37 cellular contexts compared by ENCODE assay signal in the genomic region with DNA sequence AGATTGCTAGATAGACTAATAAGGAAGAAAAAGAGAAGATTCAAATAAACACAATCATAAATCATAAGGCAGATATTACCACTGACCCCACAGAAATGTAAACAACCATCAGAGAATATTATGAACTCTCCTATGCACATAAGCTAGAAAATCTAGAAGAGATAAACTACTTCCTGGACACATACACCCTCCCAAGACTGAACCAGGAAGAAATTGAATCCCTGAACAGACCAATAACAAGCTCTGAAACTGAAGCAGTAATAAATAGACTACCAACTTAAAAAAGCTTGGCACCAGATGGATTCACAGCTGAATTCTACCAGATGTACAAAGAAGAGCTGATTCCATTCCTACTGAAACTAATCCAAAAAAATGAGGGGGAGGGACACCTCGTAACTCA.
"Had no signal": no experiment of that assay in that cellular context is flagged by ENCODE, and none has a peak within 500 bp of the region (broad histone marks: within the 10 kb centered on the region; RNA-seq: fewer than 3 reads in every experiment).

No MANE protein-coding gene starts in this region.

- H3K9me3 ChIP-seq: adrenal gland, body of pancreas had no signal

- H3K36me3 ChIP-seq: adrenal gland, brain microvascular endothelial cell, breast epithelium had no signal

- ATAC-seq: activated CD8-positive, alpha-beta T cell treated with anti-CD3 and anti-CD28 coated beads for 36 hours; activated naive CD4-positive, alpha-beta T cell treated with anti-CD3 and anti-CD28 coated beads, Interleukin-2, amount 50 U/mL, for 72 hours; activated T-cell treated with anti-CD3 and anti-CD28 coated beads, Interleukin-2, amount 50 U/mL, for 4 hours; activated T-cell treated with anti-CD3 and anti-CD28 coated beads, Interleukin-2, amount 50 U/mL, for 72 hours; activated T-helper 17 cell treated with anti-CD3 and anti-CD28 coated beads, Interleukin-2, amount 50 U/mL, for 72 hours; body of pancreas had no signal

- H3K4me3 ChIP-seq: adrenal gland, body of pancreas, breast epithelium had no signal

- H3K27ac Mint-ChIP-seq: activated B cell treated with CpG ODN at 0.5 μM for 24 hours; activated CD4-positive, alpha-beta memory T cell treated with anti-CD3 and anti-CD28 coated beads for 36 hours; activated CD4-positive, alpha-beta T cell treated with anti-CD3 and anti-CD28 coated beads, Interleukin-2, amount 10 ng/mL, durations not matched to agents 24 days and 14 days; activated CD8-positive, alpha-beta T cell treated with anti-CD3 and anti-CD28 coated beads for 36 hours; activated naive CD4-positive, alpha-beta T cell treated with anti-CD3 and anti-CD28 coated beads for 36 hours; activated naive CD4-positive, alpha-beta T cell treated with anti-CD3 and anti-CD28 coated beads, Interleukin-2, amount 50 U/mL, for 72 hours; activated naive CD8-positive, alpha-beta T cell treated with anti-CD3 and anti-CD28 coated beads, Interleukin-2, amount 10 ng/mL, durations not matched to agents 7 days and 5 days; activated T-cell treated with anti-CD3 and anti-CD28 coated beads, Interleukin-2, amount 50 U/mL, for 72 hours; activated T-helper 1 cell treated with anti-CD3 and anti-CD28 coated beads, Interleukin-12 subunit alpha, Interleukin-12 subunit beta, Interleukin-2, Interleukin-4 antibody, amounts not matched to agents 30 ng/mL and 10 ng/mL and 1 ng/mL, durations not matched to agents 14 hours and 24 hours and 36 hours; activated T-helper 17 cell treated with anti-CD3 and anti-CD28 coated beads, Interleukin-2, amount 50 U/mL, for 72 hours; T-helper 1 cell treated with Interleukin-12 subunit alpha and Interleukin-12 subunit beta and Interleukin-4 antibody, amounts not matched to agents 30 μg/mL and 1 μg/mL, for 36 hours; T-helper 2 cell treated with Interferon-gamma antibody and Interleukin-4, amounts not matched to agents 5 μg/mL and 100 μg/mL, for 36 hours had no signal

- FAIRE-seq: astrocyte, TTC549 had no signal

- H3K27me3 ChIP-seq: adrenal gland, body of pancreas, brain microvascular endothelial cell, breast epithelium had no signal

- H3K9me3 Mint-ChIP-seq: activated CD4-positive, alpha-beta memory T cell treated with anti-CD3 and anti-CD28 coated beads for 36 hours; activated CD4-positive, alpha-beta T cell treated with anti-CD3 and anti-CD28 coated beads, Interleukin-2, amount 10 ng/mL, durations not matched to agents 24 days and 14 days; activated CD8-positive, alpha-beta T cell treated with anti-CD3 and anti-CD28 coated beads for 36 hours; activated naive CD8-positive, alpha-beta T cell treated with anti-CD3 and anti-CD28 coated beads, Interleukin-2, amount 10 ng/mL, durations not matched to agents 7 days and 5 days; activated T-helper 1 cell treated with anti-CD3 and anti-CD28 coated beads, Interleukin-12 subunit alpha, Interleukin-12 subunit beta, Interleukin-2, Interleukin-4 antibody, amounts not matched to agents 30 ng/mL and 10 ng/mL and 1 ng/mL, durations not matched to agents 14 hours and 24 hours and 36 hours; T-helper 1 cell treated with Interleukin-12 subunit alpha and Interleukin-12 subunit beta and Interleukin-4 antibody, amounts not matched to agents 30 μg/mL and 1 μg/mL, for 36 hours; T-helper 2 cell treated with Interferon-gamma antibody and Interleukin-4, amounts not matched to agents 5 μg/mL and 100 μg/mL, for 36 hours had no signal

- H3K36me3 Mint-ChIP-seq: activated CD4-positive, alpha-beta memory T cell treated with anti-CD3 and anti-CD28 coated beads for 36 hours; activated naive CD4-positive, alpha-beta T cell treated with anti-CD3 and anti-CD28 coated beads, Interleukin-2, amount 50 U/mL, for 72 hours; activated naive CD8-positive, alpha-beta T cell treated with anti-CD3 and anti-CD28 coated beads, Interleukin-2, amount 10 ng/mL, durations not matched to agents 7 days and 5 days had no signal

- H3K4me3 Mint-ChIP-seq: activated B cell treated with CpG ODN at 0.5 μM for 24 hours; activated CD4-positive, alpha-beta memory T cell treated with anti-CD3 and anti-CD28 coated beads for 36 hours; activated CD4-positive, alpha-beta T cell treated with anti-CD3 and anti-CD28 coated beads, Interleukin-2, amount 10 ng/mL, durations not matched to agents 24 days and 14 days; activated CD8-positive, alpha-beta T cell treated with anti-CD3 and anti-CD28 coated beads for 36 hours; activated naive CD4-positive, alpha-beta T cell treated with anti-CD3 and anti-CD28 coated beads for 36 hours; activated naive CD8-positive, alpha-beta T cell treated with anti-CD3 and anti-CD28 coated beads, Interleukin-2, amount 10 ng/mL, durations not matched to agents 7 days and 5 days; activated T-cell treated with anti-CD3 and anti-CD28 coated beads, Interleukin-2, amount 50 U/mL, for 4 hours; activated T-cell treated with anti-CD3 and anti-CD28 coated beads, Interleukin-2, amount 50 U/mL, for 72 hours; activated T-helper 1 cell treated with anti-CD3 and anti-CD28 coated beads, Interleukin-12 subunit alpha, Interleukin-12 subunit beta, Interleukin-2, Interleukin-4 antibody, amounts not matched to agents 30 ng/mL and 10 ng/mL and 1 ng/mL, durations not matched to agents 14 hours and 24 hours and 36 hours; activated T-helper 17 cell treated with anti-CD3 and anti-CD28 coated beads, Interleukin-2, amount 50 U/mL, for 72 hours; T-helper 1 cell treated with Interleukin-12 subunit alpha and Interleukin-12 subunit beta and Interleukin-4 antibody, amounts not matched to agents 30 μg/mL and 1 μg/mL, for 36 hours; T-helper 2 cell treated with Interferon-gamma antibody and Interleukin-4, amounts not matched to agents 5 μg/mL and 100 μg/mL, for 36 hours had no signal

- DNase-seq: activated B cell treated with CpG ODN at 0.5 μM for 24 hours; activated CD4-positive, alpha-beta memory T cell treated with anti-CD3 and anti-CD28 coated beads for 36 hours; activated CD4-positive, alpha-beta T cell treated with anti-CD3 and anti-CD28 coated beads for 4 hours; activated CD4-positive, alpha-beta T cell treated with anti-CD3 and anti-CD28 coated beads, Interleukin-2, amount 10 ng/mL, durations not matched to agents 24 days and 14 days; activated CD4-positive, alpha-beta T cell treated with anti-CD3 and anti-CD28 coated beads, Interleukin-2, amount 50 U/mL, for 1 hour; activated CD4-positive, alpha-beta T cell treated with anti-CD3 and anti-CD28 coated beads, Interleukin-2, amount 50 U/mL, for 4 hours; activated CD4-positive, CD25-positive, alpha-beta regulatory T cell treated with anti-CD3 and anti-CD28 coated beads, Interleukin-2, amount 50 U/mL, for 72 hours; activated CD8-positive, alpha-beta memory T cell treated with anti-CD3 and anti-CD28 coated beads, Interleukin-2, amount 50 U/mL, for 4 hours; activated CD8-positive, alpha-beta T cell treated with anti-CD3 and anti-CD28 coated beads for 36 hours; activated effector memory CD4-positive, alpha-beta T cell treated with anti-CD3 and anti-CD28 coated beads, Interleukin-2, amount 50 U/mL, for 16 hours; activated gamma-delta T cell treated with Interleukin-2 at 50 U/mL for 16 hours; activated naive CD4-positive, alpha-beta T cell; activated naive CD4-positive, alpha-beta T cell treated with anti-CD3 and anti-CD28 coated beads for 36 hours; activated naive CD4-positive, alpha-beta T cell treated with anti-CD3 and anti-CD28 coated beads, Interleukin-2, amount 50 U/mL, for 16 hours; activated naive CD8-positive, alpha-beta T cell treated with anti-CD3 and anti-CD28 coated beads, Interleukin-2, amount 10 ng/mL, durations not matched to agents 7 days and 5 days; activated T-cell treated with anti-CD3 and anti-CD28 coated beads for 4 hours; activated T-cell treated with anti-CD3 and anti-CD28 coated beads, Interleukin-2, amount 50 U/mL, for 1 hour; activated T-cell treated with anti-CD3 and anti-CD28 coated beads, Interleukin-2, amount 50 U/mL, for 4 hours; activated T-cell treated with anti-CD3 and anti-CD28 coated beads, Interleukin-2, amount 50 U/mL, for 72 hours; adrenal gland; amniotic stem cell; aorta; body of pancreas; brain microvascular endothelial cell; central memory CD4-positive, alpha-beta T cell; T-helper 1 cell; T-helper 2 cell; T-helper 9 cell had no signal

- H3K27ac ChIP-seq: adrenal gland, body of pancreas, brain microvascular endothelial cell, breast epithelium, VCaP had no signal

- H3K4me1 ChIP-seq: adrenal gland, body of pancreas, breast epithelium had no signal

- H3K4me1 Mint-ChIP-seq: activated B cell treated with CpG ODN at 0.5 μM for 24 hours; activated CD4-positive, alpha-beta T cell treated with anti-CD3 and anti-CD28 coated beads, Interleukin-2, amount 10 ng/mL, durations not matched to agents 24 days and 14 days; activated naive CD8-positive, alpha-beta T cell treated with anti-CD3 and anti-CD28 coated beads, Interleukin-2, amount 10 ng/mL, durations not matched to agents 7 days and 5 days; activated T-helper 17 cell treated with anti-CD3 and anti-CD28 coated beads, Interleukin-2, amount 50 U/mL, for 72 hours had no signal
